In genomic region chr15:69476704-69477473, GRCh38 we compare ENCODE assay signal across 32 cellular contexts.
"Had no signal": no experiment of that assay in that cellular context is flagged by ENCODE, and none has a peak within 500 bp of the region (broad histone marks: within the 10 kb centered on the region; RNA-seq: fewer than 3 reads in every experiment).

No MANE protein-coding gene starts in this region.

- H3K4me3 ChIP-seq: MG63, Peyer's patch had no signal

- H3K4me3 Mint-ChIP-seq: activated CD4-positive, alpha-beta T cell treated with anti-CD3 and anti-CD28 coated beads for 36 hours; activated CD4-positive, alpha-beta T cell treated with anti-CD3 and anti-CD28 coated beads, Interleukin-2, amount 10 ng/mL, durations not matched to agents 7 days and 5 days; activated CD8-positive, alpha-beta T cell treated with anti-CD3 and anti-CD28 coated beads, Interleukin-2, amount 10 ng/mL, durations not matched to agents 7 days and 5 days; activated naive CD8-positive, alpha-beta T cell; activated naive CD8-positive, alpha-beta T cell treated with anti-CD3 and anti-CD28 coated beads, Interleukin-2, amount 50 U/mL, for 24 hours; brain; IgD-negative memory B cell; T-cell had no signal

- H3K27ac ChIP-seq: Peyer's patch, WERI-Rb-1 had no signal

- H3K27me3 ChIP-seq: MG63, Peyer's patch had no signal

- H3K9me3 ChIP-seq: Peyer's patch had no signal

- H3K27ac Mint-ChIP-seq: activated CD4-positive, alpha-beta T cell treated with anti-CD3 and anti-CD28 coated beads for 36 hours; activated CD4-positive, alpha-beta T cell treated with anti-CD3 and anti-CD28 coated beads, Interleukin-2, amount 10 ng/mL, durations not matched to agents 7 days and 5 days; activated CD8-positive, alpha-beta T cell treated with anti-CD3 and anti-CD28 coated beads, Interleukin-2, amount 10 ng/mL, durations not matched to agents 7 days and 5 days; activated naive CD8-positive, alpha-beta T cell; activated naive CD8-positive, alpha-beta T cell treated with anti-CD3 and anti-CD28 coated beads, Interleukin-2, amount 50 U/mL, for 24 hours; IgD-negative memory B cell had no signal

- H3K4me1 Mint-ChIP-seq: activated CD4-positive, alpha-beta T cell treated with anti-CD3 and anti-CD28 coated beads, Interleukin-2, amount 10 ng/mL, durations not matched to agents 7 days and 5 days; IgD-negative memory B cell had no signal

- ATAC-seq: activated CD8-positive, alpha-beta T cell treated with anti-CD3 and anti-CD28 coated beads, Interleukin-2, amount 10 ng/mL, durations not matched to agents 7 days and 5 days had no signal

- H3K4me1 ChIP-seq: Peyer's patch had no signal

- DNase-seq: activated CD4-positive, alpha-beta T cell treated with anti-CD3 and anti-CD28 coated beads for 36 hours; activated CD4-positive, alpha-beta T cell treated with anti-CD3 and anti-CD28 coated beads, Interleukin-2, amount 10 ng/mL, durations not matched to agents 7 days and 5 days; activated CD4-positive, alpha-beta T cell treated with anti-CD3 and anti-CD28 coated beads, Interleukin-2, amount 50 U/mL, for 48 hours; activated CD8-positive, alpha-beta T cell treated with anti-CD3 and anti-CD28 coated beads, Interleukin-2, amount 10 ng/mL, durations not matched to agents 7 days and 5 days; activated gamma-delta T cell; activated naive CD4-positive, alpha-beta T cell treated with Interleukin-2 at 50 U/mL for 16 hours; activated naive CD8-positive, alpha-beta T cell treated with anti-CD3 and anti-CD28 coated beads, Interleukin-2, amount 50 U/mL, for 24 hours; activated T-cell treated with anti-CD3 and anti-CD28 coated beads, Interleukin-2, amount 50 U/mL, for 48 hours; central memory CD4-positive, alpha-beta T cell; Kasumi-1; KG1; MG63; NCI-H1048; NCI-H1105 treated with DMSO at 0.1 percent for 48 hours; NCI-H1436; NCI-H1694 treated with DMSO at 0.1 percent for 48 hours; NCI-H2029 treated with DMSO at 0.1 percent for 48 hours; NCI-H2171 treated with DMSO at 0.1 percent for 48 hours; NCI-H2227 treated with DMSO at 0.1 percent for 48 hours; NCI-H446 treated with DMSO at 0.1 percent for 48 hours; NCI-H524 treated with DMSO at 0.1 percent for 48 hours; PC-3; Peyer's patch; RPMI8226; SIG-M5; T-cell; T-helper 2 cell; T-helper 9 cell; WERI-Rb-1 had no signal

- H3K36me3 ChIP-seq: MG63, Peyer's patch, WERI-Rb-1 had no signal

- H3K36me3 Mint-ChIP-seq: T-cell had no signal
